In genomic region chr5:170451764-170452365, GRCh38 we compare ENCODE assay signal across 14 cellular contexts. TPM values are rescaled to one million over a fixed set of nuclear protein-coding genes. Genes with fewer than 3 reads are reported as not detected.
A peak's percentile ranks its signal among the peaks of the same experiment; 100 is the strongest.
DNase-seq lines count a peak whose midpoint lies in the region; ATAC-seq and TF ChIP-seq lines count a peak whose summit lies in the region.
"Had no signal": no experiment of that assay in that cellular context is flagged by ENCODE, and none has a peak within 500 bp of the region (broad histone marks: within the 10 kb centered on the region; RNA-seq: fewer than 3 reads in every experiment).

No MANE protein-coding gene starts in this region.

- intact Hi-C loops in PC-3 (cut with micrococcal nuclease): no loop called here
- intact Hi-C loops in transverse colon (cut with DNase I; ENCODE audit: low total_unique reads): no loop called here
- intact Hi-C loops in posterior vena cava (cut with DNase I): no loop called here

- H3F3A ChIP-seq in SK-N-SH (replicated peaks; ENCODE audit: insufficient read depth) (no peaks in the 10 kb centered on the region), PC-3 (ENCODE audit: low read length, unreplicated experiment) (no peaks in the 10 kb centered on the region)

- ATAC-seq in SK-N-SH treated with all-trans-retinoic acid at 6 μM for 48 hours: no peak
- no peak for ATAC-seq in PC-3

- no peaks in the 10 kb centered on the region for H3K9me2 ChIP-seq in SK-N-SH
- H3K9me2 ChIP-seq in PC-3 (replicated peaks; ENCODE audit: low read length): no peaks in the 10 kb centered on the region

- DNase-seq in SK-N-SH (no peak), PC-3 (peak; percentile 32), fibroblast of gingiva (ENCODE audit: low read depth) (peak; percentile 81), type B pancreatic cell (ENCODE audit: extremely low spot score, unreplicated experiment) (peak; percentile 34), NK-92 (lab: John Stamatoyannopoulos, UW; ENCODE audit: unreplicated experiment) (no peak), transverse colon (no peak), posterior vena cava (ENCODE audit: low spot score) (no peak)
- DNase-seq: activated CD4-positive, alpha-beta T cell treated with anti-CD3 and anti-CD28 coated beads, Interleukin-2, amount 50 U/mL, for 48 hours; activated gamma-delta T cell; T-helper 2 cell had no signal

- TF ChIP-seq RAD21 in SK-N-SH (IDR thresholded peaks at IDR 0.05; ENCODE audit: low read length): no peak

- TF ChIP-seq CTCF in SK-N-SH (IDR thresholded peaks at IDR 0.05): no peak
- no peak for TF ChIP-seq CTCF in PC-3 (conservative IDR thresholded peaks at IDR 0.05; ENCODE audit: low read depth, low read length)
- TF ChIP-seq CTCF in type B pancreatic cell (conservative IDR thresholded peaks at IDR 0.05): no peak
- no peak for TF ChIP-seq CTCF in transverse colon (IDR thresholded peaks at IDR 0.05)

- peaks cover 7% of the 10 kb centered on the region for H3K9me3 Mint-ChIP-seq in type B pancreatic cell

- no peak overlapping the region for H3K27ac Mint-ChIP-seq in type B pancreatic cell

- H3K4me2 ChIP-seq in SK-N-SH (no peak overlapping the region), PC-3 (ENCODE audit: low read length) (no peak overlapping the region)
- H3K4me2 ChIP-seq: KMS-11 had no signal

- TF ChIP-seq POLR2A in transverse colon (IDR thresholded peaks at IDR 0.05): no peak

- BruUV-seq in PC-3 (replicated peaks; lab: Mats Ljungman, UMichigan): no TSS peak

- H3K36me3 Mint-ChIP-seq in type B pancreatic cell: peaks cover 4% of the 10 kb centered on the region

- H3K4me1 ChIP-seq in SK-N-SH (ENCODE audit: control insufficient read depth in 1 of 2, insufficient read depth in 2 of 2, low read depth in 1 of 2, low read length in 1 of 2) (no peaks in the 10 kb centered on the region), PC-3 (ENCODE audit: insufficient read depth, low read length) (no peaks in the 10 kb centered on the region), transverse colon (no peaks in the 10 kb centered on the region)

- H3K9ac ChIP-seq in SK-N-SH (no peak overlapping the region), PC-3 (ENCODE audit: low read length) (no peak overlapping the region)
- H3K9ac ChIP-seq: KMS-11 had no signal

- no peaks in the 10 kb centered on the region for H4K20me1 ChIP-seq in SK-N-SH (ENCODE audit: insufficient read depth)
- H4K20me1 ChIP-seq in PC-3 (ENCODE audit: low read length): no peaks in the 10 kb centered on the region

- H3K9me3 ChIP-seq in SK-N-SH (no peaks in the 10 kb centered on the region), PC-3 (ENCODE audit: low read length) (no peaks in the 10 kb centered on the region), transverse colon (no peaks in the 10 kb centered on the region)

- CTCF ChIA-PET in SK-N-SH (lab: Yijun Ruan, JAX): interaction anchor here (0.8 to 1.4 kb wide), 3 partner anchors 17 to 186 kb away, joined by 3 to 4 read pairs (median 3); no protein-coding TSS in a partner anchor
- CTCF ChIA-PET in PC-3 (lab: Charles Lee): interaction anchor here (0.7 kb wide), 1 partner anchor 182 kb away, joined by 10 read pairs; no protein-coding TSS in a partner anchor

- H3K27me3 Mint-ChIP-seq in type B pancreatic cell: peaks cover 23% of the 10 kb centered on the region

- POLR2A ChIA-PET in SK-N-SH (lab: Yijun Ruan, JAX): interaction anchor here (0.6 kb wide), 1 partner anchor 164 kb away, joined by 3 read pairs; no protein-coding TSS in a partner anchor
- POLR2A ChIA-PET in PC-3 (lab: Charles Lee; ENCODE audit: unreplicated experiment): no interaction called here

- no peak overlapping the region for H2AFZ ChIP-seq in SK-N-SH (ENCODE audit: low read depth)
- no peak overlapping the region for H2AFZ ChIP-seq in PC-3 (ENCODE audit: low read length)

- in situ Hi-C loops in transverse colon (cut with MboI; ENCODE audit: low pct_ligation_motif_present in 1 of 4, low pct_unique_long_range_greater_than_20kb in 1 of 4, low sequenced_read_pairs in 3 of 4): loop anchor here in 1 of 4 donors (10.0 kb wide), 1 partner anchor 173 kb away; no protein-coding TSS in a partner anchor

- H3K4me3 ChIP-seq in SK-N-SH (ENCODE audit: low read depth in 2 of 2, low read length in 1 of 2) (no peak overlapping the region), PC-3 (ENCODE audit: low read length) (no peak overlapping the region), transverse colon (no peak overlapping the region)
- H3K4me3 ChIP-seq: lung had no signal

- TF ChIP-seq EP300 in SK-N-SH (IDR thresholded peaks at IDR 0.05; ENCODE audit: borderline replicate concordance in 1 of 2, low read depth in 1 of 2, low read length in 1 of 2) (no peak), transverse colon (IDR thresholded peaks at IDR 0.05; ENCODE audit: low read depth) (no peak)

- 66% methylated on average over 8 of the region's 8 CpGs for WGBS in SK-N-SH (ENCODE audit: low lambda C conversion rate)
- WGBS in transverse colon (ENCODE audit: low coverage in 1 of 2), 2 donors: 75 to 80% methylated on average over 3 to 8 of the region's 8 CpGs

- H3K79me2 ChIP-seq in SK-N-SH (ENCODE audit: insufficient read depth): no peaks in the 10 kb centered on the region
- H3K79me2 ChIP-seq in PC-3 (ENCODE audit: low read length): no peaks in the 10 kb centered on the region

- H3K27me3 ChIP-seq in SK-N-SH (ENCODE audit: insufficient read depth): no peaks in the 10 kb centered on the region
- H3K27me3 ChIP-seq in PC-3 (ENCODE audit: low read length): peaks cover 13% of the 10 kb centered on the region; the same call in 1 of the 2 replicates
- H3K27me3 ChIP-seq in transverse colon: no peaks in the 10 kb centered on the region

- H3K4me3 Mint-ChIP-seq in type B pancreatic cell: no peak overlapping the region

- H3K27ac ChIP-seq in SK-N-SH (ENCODE audit: low read depth in 2 of 2, low read length in 1 of 2) (no peak overlapping the region), PC-3 (ENCODE audit: low read length) (no peak overlapping the region), transverse colon (no peak overlapping the region)
- H3K27ac ChIP-seq: 22Rv1, KMS-11 had no signal

- no peaks in the 10 kb centered on the region for H3K4me1 Mint-ChIP-seq in type B pancreatic cell (ENCODE audit: unreplicated experiment)

- H3K36me3 ChIP-seq in SK-N-SH (replicated peaks in 1 of 2; ENCODE audit: control insufficient read depth in 1 of 2, insufficient read depth in 2 of 2, low read length in 1 of 2): no peaks in the 10 kb centered on the region
- H3K36me3 ChIP-seq in PC-3 (ENCODE audit: low read depth, low read length): no peaks in the 10 kb centered on the region
- H3K36me3 ChIP-seq in transverse colon: no peaks in the 10 kb centered on the region

TF ChIP-seq in SK-N-SH, 30 proteins besides CTCF, POLR2A, EP300 and RAD21 (continues in another document):
- TF ChIP-seq PBX3 (IDR thresholded peaks at IDR 0.05) (peak; percentile 47; the same call in 1 of the 2 replicates), RCOR1 (IDR thresholded peaks at IDR 0.05; ENCODE audit: low read length) (no peak), YY1 (IDR thresholded peaks at IDR 0.05; ENCODE audit: low read depth) (no peak)

TF ChIP-seq in SK-N-SH treated with all-trans-retinoic acid at 6 μM for 48 hours, 23 proteins besides CTCF, POLR2A, EP300 and RAD21 (continues in another document):
- TF ChIP-seq TSHZ2 (CRISPR knock-in tag; IDR thresholded peaks at IDR 0.05) (no peak), PATZ1 (CRISPR knock-in tag; IDR thresholded peaks at IDR 0.05; ENCODE audit: borderline replicate concordance) (no peak), OSR1 (CRISPR knock-in tag; IDR thresholded peaks at IDR 0.05) (no peak), ESRRG (CRISPR knock-in tag; IDR thresholded peaks at IDR 0.05) (no peak), ZFP3 (CRISPR knock-in tag; IDR thresholded peaks at IDR 0.05) (no peak)

RNA-seq across cellular contexts. Expression of gene KCNIP1, which starts 52.0 kb away (rescaled TPM):
- 1.1 and 1.3 TPM in 2 replicates for polyA plus RNA-seq in SK-N-SH (2012; rRNA removed)
- polyA plus RNA-seq in SK-N-SH (2012; cell fraction: cytosol; rRNA removed): 1.3 and 1.4 TPM in 2 replicates
- 0.75 TPM in 2 replicates for polyA plus RNA-seq in SK-N-SH (2012; cell fraction: nucleus; rRNA removed)
- total RNA-seq in PC-3 (2014; rRNA removed) (not detected in 2 replicates), type B pancreatic cell (ENCODE audit: low replicate concordance) (1.2 and 5.3 TPM in 2 replicates), transverse colon (1 to 10 TPM in 2 of 4 donors, not detected in 2; 1.2 to 2.7 TPM), posterior vena cava (under 1 TPM; 0.79 to 1.00 TPM)

Comparison
In these comparisons a context has a peak if more than half of its experiments do, and no peak if none do; other contexts are left out.
1. DNase-seq: peak in PC-3 (single experiment), fibroblast of gingiva (single experiment) and type B pancreatic cell (single experiment); none in SK-N-SH (single experiment), NK-92 (single experiment), transverse colon (single experiment) and posterior vena cava (single experiment).